Comparison of ENCODE assay signal across 20 cellular contexts in the genomic region with DNA sequence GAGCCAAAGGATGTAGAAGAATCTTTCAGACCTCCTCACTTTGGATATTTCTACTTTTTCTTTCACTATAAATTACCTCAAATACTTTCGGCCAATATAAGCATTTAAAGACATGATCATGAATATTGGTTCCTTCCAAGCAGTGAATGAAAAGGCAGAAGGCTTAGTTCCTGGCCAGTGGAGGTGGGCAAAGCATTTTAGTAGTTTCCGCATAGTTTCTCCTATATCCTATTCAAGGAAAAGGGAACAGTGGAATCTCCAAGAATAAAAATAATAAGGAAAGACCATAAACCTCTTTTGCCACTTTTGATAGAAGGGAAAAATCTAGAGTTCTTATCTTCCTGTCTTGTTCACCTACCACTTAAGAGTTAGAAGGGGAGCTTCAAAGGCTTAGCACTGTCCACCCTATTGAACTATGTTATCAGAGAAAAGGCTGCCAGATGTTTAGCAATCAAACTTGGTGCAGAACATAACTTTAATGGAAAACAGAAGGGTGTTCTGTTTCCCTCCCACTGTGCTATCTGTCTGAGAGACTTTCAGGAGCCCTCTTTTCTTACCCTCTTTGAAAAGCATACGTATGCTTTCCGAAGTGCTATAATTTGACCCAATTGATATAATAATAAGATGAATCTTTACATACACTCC.
"Had no signal": no experiment of that assay in that cellular context is flagged by ENCODE, and none has a peak within 500 bp of the region (broad histone marks: within the 10 kb centered on the region; RNA-seq: fewer than 3 reads in every experiment).

No MANE protein-coding gene starts in this region.

- DNase-seq: cortex of kidney; effector memory CD8-positive, alpha-beta T cell; esophagus squamous epithelium; hypothalamus; immature natural killer cell; islet precursor cell; kidney glomerular epithelial cell; mucosa of descending colon; naive B cell; sigmoid colon; stimulated activated CD4-positive, alpha-beta T cell treated with anti-CD3 and anti-CD28 coated beads, Interleukin-2, amount 100 ng/mL, for 24 hours; stimulated activated CD4-positive, alpha-beta T cell treated with anti-CD3 and anti-CD28 coated beads, Interleukin-4, amount 100 ng/mL, for 24 hours; stimulated activated naive CD4-positive, alpha-beta T cell treated with Interleukin-2 at 50 U/mL for 16 hours; stomach; thyroid gland; trophoblast cell had no signal

- H3K9me3 Mint-ChIP-seq: effector memory CD8-positive, alpha-beta T cell; memory B cell; neural progenitor cell; stimulated activated effector memory CD8-positive, alpha-beta T cell treated with anti-CD3 and anti-CD28 coated beads, Interleukin-12 subunit alpha, Interleukin-12 subunit beta, amount 100 ng/mL, for 72 hours had no signal

- ATAC-seq: effector memory CD8-positive, alpha-beta T cell; mucosa of descending colon; natural killer cell treated with Interleukin-12 subunit alpha and Interleukin-12 subunit beta and Interleukin-15 and Interleukin-18, amount 100 ng/mL, for 72 hours; stimulated activated effector memory CD8-positive, alpha-beta T cell treated with anti-CD3 and anti-CD28 coated beads, Interleukin-12 subunit alpha, Interleukin-12 subunit beta, amount 100 ng/mL, for 72 hours had no signal

- H3K4me3 Mint-ChIP-seq: effector memory CD8-positive, alpha-beta T cell; immature natural killer cell; memory B cell; naive B cell; natural killer cell treated with Interleukin-12 subunit alpha and Interleukin-12 subunit beta and Interleukin-15 and Interleukin-18, amount 100 ng/mL, for 72 hours; neural progenitor cell; stimulated activated effector memory CD8-positive, alpha-beta T cell treated with anti-CD3 and anti-CD28 coated beads, Interleukin-12 subunit alpha, Interleukin-12 subunit beta, amount 100 ng/mL, for 72 hours had no signal

- H3K36me3 Mint-ChIP-seq: immature natural killer cell; memory B cell; naive B cell; natural killer cell treated with Interleukin-12 subunit alpha and Interleukin-12 subunit beta and Interleukin-15 and Interleukin-18, amount 100 ng/mL, for 72 hours; neural progenitor cell; stimulated activated effector memory CD8-positive, alpha-beta T cell treated with anti-CD3 and anti-CD28 coated beads, Interleukin-12 subunit alpha, Interleukin-12 subunit beta, amount 100 ng/mL, for 72 hours had no signal

- H3K27me3 Mint-ChIP-seq: memory B cell; natural killer cell treated with Interleukin-12 subunit alpha and Interleukin-12 subunit beta and Interleukin-15 and Interleukin-18, amount 100 ng/mL, for 72 hours had no signal

- H3K4me1 Mint-ChIP-seq: immature natural killer cell; memory B cell; naive B cell; stimulated activated effector memory CD8-positive, alpha-beta T cell treated with anti-CD3 and anti-CD28 coated beads, Interleukin-12 subunit alpha, Interleukin-12 subunit beta, amount 100 ng/mL, for 72 hours had no signal

- H3K27ac Mint-ChIP-seq: effector memory CD8-positive, alpha-beta T cell; immature natural killer cell; memory B cell; naive B cell; natural killer cell treated with Interleukin-12 subunit alpha and Interleukin-12 subunit beta and Interleukin-15 and Interleukin-18, amount 100 ng/mL, for 72 hours; neural progenitor cell; stimulated activated effector memory CD8-positive, alpha-beta T cell treated with anti-CD3 and anti-CD28 coated beads, Interleukin-12 subunit alpha, Interleukin-12 subunit beta, amount 100 ng/mL, for 72 hours had no signal
